Comparison of ENCODE assay signal across 12 cellular contexts in the genomic region with DNA sequence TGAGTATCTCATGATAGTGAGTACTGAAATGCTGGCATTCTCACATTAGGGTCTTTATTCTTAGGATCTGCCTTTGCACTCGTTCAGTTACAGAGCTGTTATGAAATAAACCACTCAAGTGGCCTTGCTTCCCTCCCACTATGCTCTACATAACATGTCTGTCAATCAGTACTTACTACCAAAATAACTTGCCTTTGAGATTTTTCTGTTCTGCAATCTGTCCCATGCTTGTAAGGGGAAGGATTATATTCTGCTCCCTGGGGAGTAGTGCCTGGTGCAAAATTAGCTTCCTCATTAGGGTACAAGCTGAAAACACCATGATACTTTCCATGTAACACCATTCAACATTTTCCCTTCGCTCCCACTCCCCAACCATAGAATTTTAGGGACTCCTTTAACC. TPM values are rescaled to one million over a fixed set of nuclear protein-coding genes. Genes with fewer than 3 reads are reported as not detected.
A peak's percentile ranks its signal among the peaks of the same experiment; 100 is the strongest.
DNase-seq lines count a peak whose midpoint lies in the region; ATAC-seq, FAIRE-seq and TF ChIP-seq lines count a peak whose summit lies in the region.
"Had no signal": no experiment of that assay in that cellular context is flagged by ENCODE, and none has a peak within 500 bp of the region (broad histone marks: within the 10 kb centered on the region; RNA-seq: fewer than 3 reads in every experiment).

No MANE protein-coding gene starts in this region.

- TF ChIP-seq POLR2A in K562 (conservative IDR thresholded peaks at IDR 0.05) = no peak

- FAIRE-seq in K562 (lab: Jason Lieb, UNC) = peak; percentile 26
- FAIRE-seq: islet of Langerhans, TTC549 had no signal

- H4K20me1 ChIP-seq in K562 (replicated peaks; ENCODE audit: control insufficient read depth, insufficient read depth, low read length) = no peaks in the 10 kb centered on the region

- peaks cover 34% of the 10 kb centered on the region for H3K4me1 ChIP-seq in CD8-positive, alpha-beta memory T cell (ENCODE audit: insufficient read depth, low read length)
- H3K4me1 ChIP-seq in K562 (replicated peaks in 1 of 2; ENCODE audit: control insufficient read depth in 2 of 2, insufficient read depth in 2 of 2, low read length in 2 of 2) (peaks cover 0 to 9% of the 10 kb centered on the region in 2 experiments; a peak in 2 of 5 replicates), ascending aorta (no peaks in the 10 kb centered on the region)

- H3K9me3 ChIP-seq in CD8-positive, alpha-beta memory T cell (ENCODE audit: low read length) = no peaks in the 10 kb centered on the region
- H3K9me3 ChIP-seq in K562 (replicated peaks; ENCODE audit: control insufficient read depth, insufficient read depth, low read depth, low read length) (no peaks in the 10 kb centered on the region), ascending aorta (no peaks in the 10 kb centered on the region)

- H3K27ac Mint-ChIP-seq in CD8-positive, alpha-beta memory T cell = peak overlapping the region; percentile 79 to 99 (median 84)
- no peak overlapping the region for H3K27ac Mint-ChIP-seq in activated CD4-positive, alpha-beta memory T cell treated with anti-CD3 and anti-CD28 coated beads, Interleukin-2, amount 10 ng/mL, durations not matched to agents 7 days and 5 days
- no peak overlapping the region for H3K27ac Mint-ChIP-seq in chondrocyte (ENCODE audit: unreplicated experiment)

- no peaks in the 10 kb centered on the region for H3K9me1 ChIP-seq in K562 (ENCODE audit: control insufficient read depth, insufficient read depth, low read length)

- no TSS peak for BruUV-seq in K562 (replicated peaks; lab: Mats Ljungman, UMichigan)

- peak overlapping the region in 5 of 7 donors; percentile 4 to 40 (median 29) for H3K4me3 Mint-ChIP-seq in CD8-positive, alpha-beta memory T cell
- H3K4me3 Mint-ChIP-seq in activated CD4-positive, alpha-beta memory T cell treated with anti-CD3 and anti-CD28 coated beads, Interleukin-2, amount 10 ng/mL, durations not matched to agents 7 days and 5 days = no peak overlapping the region
- H3K4me3 Mint-ChIP-seq in chondrocyte (ENCODE audit: unreplicated experiment) = no peak overlapping the region

- H3K27ac ChIP-seq in CD8-positive, alpha-beta memory T cell (ENCODE audit: low read depth, low read length) = no peak overlapping the region
- no peak overlapping the region for H3K27ac ChIP-seq in K562 (ENCODE audit: extremely low read depth, low read depth, low read length)
- no peak overlapping the region for H3K27ac ChIP-seq in ascending aorta

- H3K36me3 Mint-ChIP-seq in CD8-positive, alpha-beta memory T cell = peaks cover 1 to 29% (median 10%) of the 10 kb centered on the region in 3 donors
- H3K36me3 Mint-ChIP-seq in activated CD4-positive, alpha-beta memory T cell treated with anti-CD3 and anti-CD28 coated beads, Interleukin-2, amount 10 ng/mL, durations not matched to agents 7 days and 5 days (ENCODE audit: low read depth) = peaks cover 22% of the 10 kb centered on the region
- H3K36me3 Mint-ChIP-seq in chondrocyte (ENCODE audit: low read depth) = no peaks in the 10 kb centered on the region

- in situ Hi-C loops in K562 (cut with MboI) = no loop called here

- no peak for TF ChIP-seq RAD21 in K562 (CRISPR knock-in tag; conservative IDR thresholded peaks at IDR 0.05 in 1 of 2, IDR thresholded peaks at IDR 0.05 in 1 of 2)

- H3K36me3 ChIP-seq in CD8-positive, alpha-beta memory T cell (ENCODE audit: insufficient read depth, low read length) = no peaks in the 10 kb centered on the region
- H3K36me3 ChIP-seq in K562 (ENCODE audit: control insufficient read depth, insufficient read depth, low read length) (no peaks in the 10 kb centered on the region), ascending aorta (no peaks in the 10 kb centered on the region)

- H3K27me3 ChIP-seq in CD8-positive, alpha-beta memory T cell (ENCODE audit: insufficient read depth, low read length, poor library complexity, severe bottlenecking) = no peaks in the 10 kb centered on the region
- H3K27me3 ChIP-seq in K562 (ENCODE audit: control insufficient read depth in 2 of 2, insufficient read depth in 2 of 2, low read length in 2 of 2) (no peaks in the 10 kb centered on the region), ascending aorta (no peaks in the 10 kb centered on the region)

- POLR2A ChIA-PET in CD8-positive, alpha-beta memory T cell (lab: Charles Lee) = interaction anchor here (0.9 to 2.2 kb wide), 4 partner anchors 10 to 39 kb away, joined by 3 to 8 read pairs (median 3); no protein-coding TSS in a partner anchor
- POLR2A ChIA-PET in K562 (lab: Yijun Ruan, JAX) = interaction anchor here (1.0 kb wide), 1 partner anchor 13 kb away, joined by 3 read pairs; no protein-coding TSS in a partner anchor
- POLR2A ChIA-PET in activated CD4-positive, alpha-beta memory T cell treated with anti-CD3 and anti-CD28 coated beads, Interleukin-2, amount 10 ng/mL, durations not matched to agents 7 days and 5 days (lab: Charles Lee) = interaction anchor here (0.8 to 5.7 kb wide), 7 partner anchors 10 to 379 kb away, joined by 4 to 40 read pairs (median 7); a partner anchor contains a TSS

- TF ChIP-seq CTCF in K562 (IDR thresholded peaks at IDR 0.05 in 2 of 3, conservative IDR thresholded peaks at IDR 0.05 in 1 of 3; ENCODE audit: insufficient read depth in 2 of 3, low read depth in 1 of 3, low read length in 3 of 3) (no peak), chondrocyte (IDR thresholded peaks at IDR 0.05) (no peak), ascending aorta (IDR thresholded peaks at IDR 0.05) (no peak)

- ATAC-seq in HG03469 (IDR thresholded peaks at IDR 0.05; ENCODE audit: unreplicated experiment) (peak; percentile 58), K562 (no peak)

- H3K4me1 Mint-ChIP-seq in CD8-positive, alpha-beta memory T cell = peaks cover 17 to 21% (median 20%) of the 10 kb centered on the region in 3 donors
- peaks cover 16% of the 10 kb centered on the region for H3K4me1 Mint-ChIP-seq in activated CD4-positive, alpha-beta memory T cell treated with anti-CD3 and anti-CD28 coated beads, Interleukin-2, amount 10 ng/mL, durations not matched to agents 7 days and 5 days
- H3K4me1 Mint-ChIP-seq in chondrocyte (ENCODE audit: low read depth) = no peaks in the 10 kb centered on the region

- CTCF ChIA-PET in CD8-positive, alpha-beta memory T cell (lab: Charles Lee) = interaction anchor here (0.8 to 2.2 kb wide), 5 partner anchors 9 to 125 kb away, joined by 3 to 10 read pairs (median 5); no protein-coding TSS in a partner anchor
- CTCF ChIA-PET in K562 (lab: Yijun Ruan, JAX; ENCODE audit: low intra/inter-chr PET ratio) = no interaction called here
- CTCF ChIA-PET in activated CD4-positive, alpha-beta memory T cell treated with anti-CD3 and anti-CD28 coated beads, Interleukin-2, amount 10 ng/mL, durations not matched to agents 7 days and 5 days (lab: Charles Lee) = interaction anchor here (0.5 to 1.0 kb wide), 3 partner anchors 22 to 299 kb away, joined by 3 read pairs; no protein-coding TSS in a partner anchor

- no peak for DNase-seq in CD8-positive, alpha-beta memory T cell
- peak; percentile 9 for DNase-seq in GM19240 (ENCODE audit: insufficient read length, low spot score)
- DNase-seq in K562 (ENCODE audit: extremely low read depth in 1 of 4, low spot score in 3 of 4) = no peak
- DNase-seq in activated CD4-positive, alpha-beta memory T cell treated with anti-CD3 and anti-CD28 coated beads, Interleukin-2, amount 10 ng/mL, durations not matched to agents 7 days and 5 days = no peak
- DNase-seq in chondrocyte (ENCODE audit: low spot score) = no peak
- no peak for DNase-seq in ascending aorta (ENCODE audit: low spot score in 2 of 2)
- DNase-seq in NCI-H1694 (lab: John Stamatoyannopoulos, UW) = no peak
- DNase-seq: stimulated activated CD4-positive, alpha-beta T cell treated with anti-CD3 and anti-CD28 coated beads, Interleukin-1b, Interleukin-23, amount 100 ng/mL, for 48 hours had no signal

- no peak for TF ChIP-seq EP300 in K562 (IDR thresholded peaks at IDR 0.05; ENCODE audit: low read length)

- H3K4me2 ChIP-seq in K562 (ENCODE audit: insufficient read depth, low read length) = no peak overlapping the region

- no peaks in the 10 kb centered on the region for H3K27me3 Mint-ChIP-seq in CD8-positive, alpha-beta memory T cell
- no peaks in the 10 kb centered on the region for H3K27me3 Mint-ChIP-seq in activated CD4-positive, alpha-beta memory T cell treated with anti-CD3 and anti-CD28 coated beads, Interleukin-2, amount 10 ng/mL, durations not matched to agents 7 days and 5 days
- H3K27me3 Mint-ChIP-seq in chondrocyte (ENCODE audit: low read depth) = peaks cover 15% of the 10 kb centered on the region

- no peaks in the 10 kb centered on the region for H3K9me3 Mint-ChIP-seq in CD8-positive, alpha-beta memory T cell
- no peaks in the 10 kb centered on the region for H3K9me3 Mint-ChIP-seq in activated CD4-positive, alpha-beta memory T cell treated with anti-CD3 and anti-CD28 coated beads, Interleukin-2, amount 10 ng/mL, durations not matched to agents 7 days and 5 days
- no peaks in the 10 kb centered on the region for H3K9me3 Mint-ChIP-seq in chondrocyte (ENCODE audit: low read depth)

- WGBS in K562 (ENCODE audit: insufficient coverage, low coverage, missing lambda C conversion rate) = 42% methylated on average over 2 of the region's 2 CpGs

- peak overlapping the region; percentile 20; the same call in 1 of the 2 replicates for H2AFZ ChIP-seq in K562 (ENCODE audit: low read depth, low read length)

- intact Hi-C loops in K562 (cut with micrococcal nuclease) = no loop called here
- intact Hi-C loops in ascending aorta (cut with DNase I) = no loop called here

- no peak overlapping the region for H3K9ac ChIP-seq in K562 (ENCODE audit: insufficient read depth in 1 of 2, low read depth in 2 of 2, low read length in 2 of 2)

- no peak overlapping the region for H3K4me3 ChIP-seq in CD8-positive, alpha-beta memory T cell (ENCODE audit: low read length)
- H3K4me3 ChIP-seq in K562 (no peak overlapping the region), ascending aorta (no peak overlapping the region)

- H3K79me2 ChIP-seq in K562 (ENCODE audit: control insufficient read depth, insufficient read depth, low read length) = peaks cover 31% of the 10 kb centered on the region; the same call in 2 of the 3 replicates

RNA-seq across cellular contexts. Expression of a gene that starts 1.9 kb away (rescaled TPM):
- total RNA-seq in CD8-positive, alpha-beta memory T cell = 10 to 100 TPM; 41.8 to 53.2 TPM
- polyA plus RNA-seq in CD8-positive, alpha-beta memory T cell = 103 TPM
- 119 and 120 TPM in 2 replicates for total RNA-seq in K562 (2011; cell fraction: chromatin; rRNA removed; ENCODE audit: low replicate concordance)
- 83.6 and 92.2 TPM in 2 replicates for total RNA-seq in K562 (2011; cell fraction: nucleolus; rRNA removed)
- total RNA-seq in K562 (2011; cell fraction: nucleoplasm; rRNA removed) = 114 and 167 TPM in 2 replicates
- total RNA-seq in K562 (2014; rRNA removed) = 67.9 and 83.1 TPM in 2 replicates
- total RNA-seq in K562 (2014; rRNA removed; fragmentation: Illumina TruSeq; extraction: Trizol) = 43.0 and 46.6 TPM in 2 replicates
- 29.5 and 30.2 TPM in 2 replicates for total RNA-seq in K562 (2015; rRNA removed; fragmentation: Illumina TruSeq; extraction: Trizol)
- total RNA-seq in K562 (2021) = 62.2 and 71.4 TPM in 2 replicates
- 22.0 and 60.4 TPM in 2 replicates for polyA plus RNA-seq in K562 (2011; rRNA removed)
- 20.3 and 83.5 TPM in 2 replicates for polyA plus RNA-seq in K562 (2011; cell fraction: cytosol; rRNA removed)
- 34.5 and 117 TPM in 2 replicates for polyA plus RNA-seq in K562 (2011; cell fraction: nucleus; rRNA removed)
- polyA plus RNA-seq in K562 (2012) = 57.6 and 120 TPM in 2 replicates
- polyA plus RNA-seq in K562 (2014; fragmentation: Illumina TruSeq; extraction: Trizol) = 67.6 and 69.5 TPM in 2 replicates
- polyA plus RNA-seq in K562 (2014; fragmentation: Nextera tagmentation; extraction: Ambion mirVana) = 1 to 10 TPM; 4.8 to 8.8 TPM
- 76.8 and 88.7 TPM in 2 replicates for polyA plus RNA-seq in K562 (2014; rRNA removed)
- 22.0 and 65.1 TPM in 2 replicates for polyA minus RNA-seq in K562 (2011; rRNA and poly(A)+ RNA removed)
- polyA minus RNA-seq in K562 (2011; cell fraction: cytosol; rRNA and poly(A)+ RNA removed) = 15.4 and 43.7 TPM in 2 replicates
- polyA minus RNA-seq in K562 (2011; cell fraction: nucleus; rRNA and poly(A)+ RNA removed) = 24.7 and 46.7 TPM in 2 replicates
- 100 to 1,000 TPM; 108 to 111 TPM for total RNA-seq in activated CD4-positive, alpha-beta memory T cell treated with anti-CD3 and anti-CD28 coated beads, Interleukin-2, amount 10 ng/mL, durations not matched to agents 7 days and 5 days
- total RNA-seq in chondrocyte = 0.24 TPM in 1 of 3 replicates, not detected in the others
- not detected for total RNA-seq in ascending aorta
- total RNA-seq: LHCN-M2 had no signal

RNA-seq across cellular contexts. Expression of a gene that starts 5.4 kb away (rescaled TPM):
- under 1 TPM; 0.16 to 0.35 TPM for total RNA-seq in CD8-positive, alpha-beta memory T cell
- polyA plus RNA-seq in CD8-positive, alpha-beta memory T cell = 0.16 TPM
- total RNA-seq in K562 (2011; cell fraction: chromatin; rRNA removed; ENCODE audit: low replicate concordance) = 0.25 TPM in 1 of 2 replicates, not detected in the other
- total RNA-seq in K562 (2011; cell fraction: nucleolus; rRNA removed) = not detected in 2 replicates
- total RNA-seq in K562 (2011; cell fraction: nucleoplasm; rRNA removed) = not detected in 2 replicates
- total RNA-seq in K562 (2014; rRNA removed) (0.18 and 0.29 TPM in 2 replicates), K562 (2014; rRNA removed; fragmentation: Illumina TruSeq; extraction: Trizol) (0.29 and 0.36 TPM in 2 replicates), K562 (2015; rRNA removed; fragmentation: Illumina TruSeq; extraction: Trizol) (0.43 and 0.75 TPM in 2 replicates), K562 (2021) (0.20 and 0.22 TPM in 2 replicates), chondrocyte (not detected in 3 replicates), ascending aorta (0.21 TPM)
- polyA plus RNA-seq in K562 (2011; rRNA removed) (0.05 and 0.13 TPM in 2 replicates), K562 (2014; fragmentation: Illumina TruSeq; extraction: Trizol) (0.25 and 0.37 TPM in 2 replicates), K562 (2014; fragmentation: Nextera tagmentation; extraction: Ambion mirVana) (under 1 TPM; 0.27 to 0.35 TPM), K562 (2014; rRNA removed) (0.23 and 0.98 TPM in 2 replicates)
- polyA plus RNA-seq in K562 (2011; cell fraction: cytosol; rRNA removed) = 0.07 TPM in 1 of 2 replicates, not detected in the other
- polyA plus RNA-seq in K562 (2011; cell fraction: nucleus; rRNA removed) = not detected in 2 replicates
- polyA plus RNA-seq in K562 (2012) = 0.27 and 0.35 TPM in 2 replicates
- 0.25 TPM in 1 of 2 replicates, not detected in the other for polyA minus RNA-seq in K562 (2011; rRNA and poly(A)+ RNA removed)
- not detected in 2 replicates for polyA minus RNA-seq in K562 (2011; cell fraction: cytosol; rRNA and poly(A)+ RNA removed)
- polyA minus RNA-seq in K562 (2011; cell fraction: nucleus; rRNA and poly(A)+ RNA removed) = not detected in 2 replicates
- total RNA-seq in activated CD4-positive, alpha-beta memory T cell treated with anti-CD3 and anti-CD28 coated beads, Interleukin-2, amount 10 ng/mL, durations not matched to agents 7 days and 5 days = under 1 TPM in 1 of 2 experiments, not detected in 1; 0.13 TPM
- total RNA-seq: LHCN-M2 had no signal

Comparison
In these comparisons a context has a peak if more than half of its experiments do, and no peak if none do; other contexts are left out.
1. H3K27ac Mint-ChIP-seq: peak in CD8-positive, alpha-beta memory T cell (8 of 8); none in activated CD4-positive, alpha-beta memory T cell treated with anti-CD3 and anti-CD28 coated beads, Interleukin-2, amount 10 ng/mL, durations not matched to agents 7 days and 5 days (single experiment) and chondrocyte (single experiment).
2. H3K4me3 Mint-ChIP-seq: peak in CD8-positive, alpha-beta memory T cell (5 of 7); none in activated CD4-positive, alpha-beta memory T cell treated with anti-CD3 and anti-CD28 coated beads, Interleukin-2, amount 10 ng/mL, durations not matched to agents 7 days and 5 days (single experiment) and chondrocyte (single experiment).
3. RNA of a gene that starts 1.9 kb away (total RNA-seq): 108 to 111 TPM in activated CD4-positive, alpha-beta memory T cell treated with anti-CD3 and anti-CD28 coated beads, Interleukin-2, amount 10 ng/mL, durations not matched to agents 7 days and 5 days, 29.5 to 167 TPM in K562 and 41.8 to 53.2 TPM in CD8-positive, alpha-beta memory T cell; 0.24 TPM in chondrocyte and not detected in ascending aorta (single experiment); every median in the first group is over 10 times any median in the second.